In genomic region chr9:94166237-94167054, GRCh38 we compare ENCODE assay signal across 1 cellular context.
TF ChIP-seq lines count a peak whose summit lies in the region.

No MANE protein-coding gene starts in this region.

TF ChIP-seq in HepG2, 621 proteins besides CTCF, POLR2A, EP300 and RAD21 (continued from another document and continues in another):
- TF ChIP-seq CEBPZ (IDR thresholded peaks at IDR 0.05; ENCODE audit: low read length): no peak
- TF ChIP-seq ZNF740 (CRISPR knock-in tag; IDR thresholded peaks at IDR 0.05): 0 out of 2 replicates have a peak, but pooled peaks have one; percentile 22
- peak; percentile 87 for TF ChIP-seq YEATS4 (CRISPR knock-in tag; IDR thresholded peaks at IDR 0.05; ENCODE audit: borderline replicate concordance)
- TF ChIP-seq PRDM4 (CRISPR knock-in tag; IDR thresholded peaks at IDR 0.05; ENCODE audit: borderline replicate concordance): no peak
- no peak for TF ChIP-seq ZNF235 (CRISPR knock-in tag; IDR thresholded peaks at IDR 0.05; ENCODE audit: borderline replicate concordance)
- peak; percentile 68 for TF ChIP-seq ZFX (CRISPR knock-in tag; IDR thresholded peaks at IDR 0.05; ENCODE audit: low read depth)
- no peak for TF ChIP-seq ZBTB42 (CRISPR knock-in tag; IDR thresholded peaks at IDR 0.05)
- peak; percentile 28; the same call in 1 of the 2 replicates for TF ChIP-seq ZFP91 (CRISPR knock-in tag; IDR thresholded peaks at IDR 0.05; ENCODE audit: borderline replicate concordance)
- TF ChIP-seq AKNA (CRISPR knock-in tag; IDR thresholded peaks at IDR 0.05; ENCODE audit: borderline replicate concordance): no peak
- peak; percentile 57 for TF ChIP-seq HDAC1 (CRISPR knock-in tag; IDR thresholded peaks at IDR 0.05)
- peak; percentile 90 for TF ChIP-seq ZBTB2 (CRISPR knock-in tag; IDR thresholded peaks at IDR 0.05; ENCODE audit: low read depth)
- peak; percentile 90 for TF ChIP-seq SP2 (CRISPR knock-in tag; IDR thresholded peaks at IDR 0.05)
- no peak for TF ChIP-seq ZNF224 (CRISPR knock-in tag; IDR thresholded peaks at IDR 0.05)
- TF ChIP-seq RCOR2 (CRISPR knock-in tag; IDR thresholded peaks at IDR 0.05): no peak
- no peak for TF ChIP-seq TGIF2 (CRISPR knock-in tag; IDR thresholded peaks at IDR 0.05)
- no peak for TF ChIP-seq CCDC6 (CRISPR knock-in tag; IDR thresholded peaks at IDR 0.05)
- TF ChIP-seq PPARG (CRISPR knock-in tag; conservative IDR thresholded peaks at IDR 0.05): no peak
- 0 out of 2 replicates have a peak, but pooled peaks have one; percentile 31 for TF ChIP-seq ZNF431 (CRISPR knock-in tag; IDR thresholded peaks at IDR 0.05; ENCODE audit: borderline replicate concordance, low read depth)
- TF ChIP-seq ZNF567 (CRISPR knock-in tag; IDR thresholded peaks at IDR 0.05; ENCODE audit: borderline replicate concordance): no peak
- TF ChIP-seq ZNF75D (CRISPR knock-in tag; IDR thresholded peaks at IDR 0.05; ENCODE audit: borderline replicate concordance): no peak
- no peak for TF ChIP-seq ZNF446 (CRISPR knock-in tag; IDR thresholded peaks at IDR 0.05)
- no peak for TF ChIP-seq FOXC1 (CRISPR knock-in tag; IDR thresholded peaks at IDR 0.05; ENCODE audit: borderline replicate concordance)
- TF ChIP-seq ATF7 (IDR thresholded peaks at IDR 0.05): peak; percentile 81
- peak; percentile 58; the same call in 1 of the 2 replicates for TF ChIP-seq ATF7 (CRISPR knock-in tag; IDR thresholded peaks at IDR 0.05)
- TF ChIP-seq MYPOP (CRISPR knock-in tag; IDR thresholded peaks at IDR 0.05): no peak; the same call in 1 of the 2 replicates
- TF ChIP-seq NKX3-1 (CRISPR knock-in tag; IDR thresholded peaks at IDR 0.05): 0 out of 2 replicates have a peak, but pooled peaks have one; percentile 29
- TF ChIP-seq SRY (CRISPR knock-in tag; IDR thresholded peaks at IDR 0.05): 0 out of 2 replicates have a peak, but pooled peaks have one; percentile 20
- TF ChIP-seq TOPORS (CRISPR knock-in tag; IDR thresholded peaks at IDR 0.05): no peak; the same call in 1 of the 2 replicates
- no peak for TF ChIP-seq EED (CRISPR knock-in tag; IDR thresholded peaks at IDR 0.05)
- TF ChIP-seq ZNF281 (CRISPR knock-in tag; IDR thresholded peaks at IDR 0.05; ENCODE audit: borderline replicate concordance): peak; percentile 91
- TF ChIP-seq ZNF577 (CRISPR knock-in tag; IDR thresholded peaks at IDR 0.05; ENCODE audit: borderline replicate concordance, low read depth): no peak
- no peak for TF ChIP-seq RORA (CRISPR knock-in tag; IDR thresholded peaks at IDR 0.05)
- TF ChIP-seq SOX13 (IDR thresholded peaks at IDR 0.05): no peak; the same call in 1 of the 2 replicates
- no peak for TF ChIP-seq SOX13 (CRISPR knock-in tag; conservative IDR thresholded peaks at IDR 0.05 in 1 of 2, IDR thresholded peaks at IDR 0.05 in 1 of 2)
- TF ChIP-seq KMT2A (CRISPR knock-in tag; IDR thresholded peaks at IDR 0.05): peak; percentile 77
- TF ChIP-seq FOXP4 (CRISPR knock-in tag; IDR thresholded peaks at IDR 0.05): peak; percentile 18; the same call in 1 of the 2 replicates
- TF ChIP-seq HNF4A (CRISPR knock-in tag; IDR thresholded peaks at IDR 0.05): 0 out of 2 replicates have a peak, but pooled peaks have one; percentile 6
- TF ChIP-seq ZNF256 (CRISPR knock-in tag; conservative IDR thresholded peaks at IDR 0.05): no peak
- TF ChIP-seq HOXA9 (CRISPR knock-in tag; IDR thresholded peaks at IDR 0.05; ENCODE audit: borderline replicate concordance): no peak
- TF ChIP-seq CEBPG (CRISPR knock-in tag; IDR thresholded peaks at IDR 0.05): no peak
